25 cellular contexts compared by ENCODE assay signal in genomic region chr1:77202746-77203145, GRCh38.
"Had no signal": no experiment of that assay in that cellular context is flagged by ENCODE, and none has a peak within 500 bp of the region (broad histone marks: within the 10 kb centered on the region; RNA-seq: fewer than 3 reads in every experiment).

No MANE protein-coding gene starts in this region.

- H3K9me3 Mint-ChIP-seq: activated T-helper 17 cell treated with anti-CD3 and anti-CD28 coated beads, Interleukin-2, amount 50 U/mL, for 72 hours; central memory CD8-positive, alpha-beta T cell had no signal

- H3K4me1 Mint-ChIP-seq: activated CD4-positive, alpha-beta T cell treated with anti-CD3 and anti-CD28 coated beads, Interleukin-2, amount 10 ng/mL, durations not matched to agents 24 days and 14 days had no signal

- H3K4me3 Mint-ChIP-seq: activated CD4-positive, alpha-beta T cell treated with anti-CD3 and anti-CD28 coated beads, Interleukin-2, amount 10 ng/mL, durations not matched to agents 24 days and 14 days; activated CD8-positive, alpha-beta T cell treated with anti-CD3 and anti-CD28 coated beads for 36 hours; activated naive CD8-positive, alpha-beta T cell treated with anti-CD3 and anti-CD28 coated beads for 36 hours; activated T-cell treated with anti-CD3 and anti-CD28 coated beads, Interleukin-2, amount 50 U/mL, for 72 hours; activated T-helper 17 cell treated with anti-CD3 and anti-CD28 coated beads, Interleukin-2, amount 50 U/mL, for 72 hours; central memory CD8-positive, alpha-beta T cell had no signal

- H3K27ac Mint-ChIP-seq: activated CD4-positive, alpha-beta T cell treated with anti-CD3 and anti-CD28 coated beads, Interleukin-2, amount 10 ng/mL, durations not matched to agents 24 days and 14 days; activated CD8-positive, alpha-beta T cell treated with anti-CD3 and anti-CD28 coated beads for 36 hours; activated naive CD8-positive, alpha-beta T cell treated with anti-CD3 and anti-CD28 coated beads for 36 hours; activated T-cell treated with anti-CD3 and anti-CD28 coated beads, Interleukin-2, amount 50 U/mL, for 72 hours; activated T-helper 17 cell treated with anti-CD3 and anti-CD28 coated beads, Interleukin-2, amount 50 U/mL, for 72 hours had no signal

- DNase-seq: activated CD4-positive, alpha-beta T cell treated with anti-CD3 and anti-CD28 coated beads, Interleukin-2, amount 10 ng/mL, durations not matched to agents 24 days and 14 days; activated CD4-positive, alpha-beta T cell treated with anti-CD3 and anti-CD28 coated beads, Interleukin-2, amount 50 U/mL, for 4 hours; activated CD8-positive, alpha-beta T cell treated with anti-CD3 and anti-CD28 coated beads for 36 hours; activated effector memory CD4-positive, alpha-beta T cell treated with anti-CD3 and anti-CD28 coated beads, Interleukin-2, amount 50 U/mL, for 16 hours; activated naive CD4-positive, alpha-beta T cell; activated naive CD4-positive, alpha-beta T cell treated with anti-CD3 and anti-CD28 coated beads, Interleukin-2, amount 50 U/mL, for 16 hours; activated naive CD8-positive, alpha-beta T cell treated with anti-CD3 and anti-CD28 coated beads for 36 hours; activated T-cell treated with anti-CD3 and anti-CD28 coated beads, Interleukin-2, amount 50 U/mL, for 1 hour; activated T-cell treated with anti-CD3 and anti-CD28 coated beads, Interleukin-2, amount 50 U/mL, for 72 hours; amniotic stem cell; aorta; brain microvascular endothelial cell; Karpas-422; NCI-H1105; NCI-H1417 treated with DMSO at 0.1 percent for 48 hours; NCI-H1930; NCI-H510A; NCI-H526; NCI-H748 treated with DMSO at 0.1 percent for 48 hours; OCI-M1; Right ventricle myocardium superior; T1000 had no signal

- H3K27ac ChIP-seq: brain microvascular endothelial cell, cardiac muscle cell had no signal

- H3K4me3 ChIP-seq: cardiac muscle cell had no signal

- H3K27me3 Mint-ChIP-seq: activated CD4-positive, alpha-beta T cell treated with anti-CD3 and anti-CD28 coated beads, Interleukin-2, amount 10 ng/mL, durations not matched to agents 24 days and 14 days; activated CD8-positive, alpha-beta T cell treated with anti-CD3 and anti-CD28 coated beads for 36 hours; activated naive CD8-positive, alpha-beta T cell treated with anti-CD3 and anti-CD28 coated beads for 36 hours; activated T-helper 17 cell treated with anti-CD3 and anti-CD28 coated beads, Interleukin-2, amount 50 U/mL, for 72 hours; central memory CD8-positive, alpha-beta T cell had no signal

- H3K27me3 ChIP-seq: brain microvascular endothelial cell, cardiac muscle cell had no signal

- H3K36me3 ChIP-seq: brain microvascular endothelial cell, cardiac muscle cell had no signal
